ENCODE assay signal across 1 cellular context in the genomic region with DNA sequence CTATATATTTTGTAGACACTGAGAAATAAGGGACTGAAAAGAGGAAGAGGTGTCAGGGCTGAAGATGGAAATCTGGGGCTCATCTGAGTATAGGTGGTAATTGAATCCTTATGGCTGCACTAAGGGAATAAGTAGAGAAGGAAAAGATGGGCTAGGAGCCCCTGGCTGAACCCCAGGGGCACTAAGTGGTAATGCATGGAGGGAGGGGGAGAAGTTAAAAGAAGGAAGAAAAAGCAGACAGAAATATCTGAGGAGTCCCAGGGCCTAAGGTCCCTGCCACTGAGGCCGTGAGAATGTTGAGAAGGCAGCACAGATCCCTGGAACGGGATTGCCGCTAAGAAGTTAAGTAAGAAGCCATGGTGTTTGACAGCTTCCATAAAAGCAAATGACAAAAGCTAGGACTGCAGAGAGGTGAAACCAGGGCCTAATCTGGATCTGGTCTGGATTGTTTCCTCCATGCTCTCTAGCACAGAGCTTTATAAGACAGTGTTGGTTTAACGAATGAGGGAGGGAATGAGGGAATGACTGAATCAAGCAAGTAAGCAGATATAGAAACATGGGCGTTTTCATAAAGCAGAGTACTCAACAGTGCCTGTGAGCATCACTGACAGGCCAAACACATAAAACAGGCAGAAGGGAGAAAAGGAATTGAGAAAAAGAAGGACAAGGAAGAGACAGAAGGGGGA.
TF ChIP-seq lines count a peak whose summit lies in the region.

No MANE protein-coding gene starts in this region.

TF ChIP-seq in GM23338, 12 proteins besides CTCF, POLR2A, EP300 and RAD21:
- TF ChIP-seq, protein P1, sequence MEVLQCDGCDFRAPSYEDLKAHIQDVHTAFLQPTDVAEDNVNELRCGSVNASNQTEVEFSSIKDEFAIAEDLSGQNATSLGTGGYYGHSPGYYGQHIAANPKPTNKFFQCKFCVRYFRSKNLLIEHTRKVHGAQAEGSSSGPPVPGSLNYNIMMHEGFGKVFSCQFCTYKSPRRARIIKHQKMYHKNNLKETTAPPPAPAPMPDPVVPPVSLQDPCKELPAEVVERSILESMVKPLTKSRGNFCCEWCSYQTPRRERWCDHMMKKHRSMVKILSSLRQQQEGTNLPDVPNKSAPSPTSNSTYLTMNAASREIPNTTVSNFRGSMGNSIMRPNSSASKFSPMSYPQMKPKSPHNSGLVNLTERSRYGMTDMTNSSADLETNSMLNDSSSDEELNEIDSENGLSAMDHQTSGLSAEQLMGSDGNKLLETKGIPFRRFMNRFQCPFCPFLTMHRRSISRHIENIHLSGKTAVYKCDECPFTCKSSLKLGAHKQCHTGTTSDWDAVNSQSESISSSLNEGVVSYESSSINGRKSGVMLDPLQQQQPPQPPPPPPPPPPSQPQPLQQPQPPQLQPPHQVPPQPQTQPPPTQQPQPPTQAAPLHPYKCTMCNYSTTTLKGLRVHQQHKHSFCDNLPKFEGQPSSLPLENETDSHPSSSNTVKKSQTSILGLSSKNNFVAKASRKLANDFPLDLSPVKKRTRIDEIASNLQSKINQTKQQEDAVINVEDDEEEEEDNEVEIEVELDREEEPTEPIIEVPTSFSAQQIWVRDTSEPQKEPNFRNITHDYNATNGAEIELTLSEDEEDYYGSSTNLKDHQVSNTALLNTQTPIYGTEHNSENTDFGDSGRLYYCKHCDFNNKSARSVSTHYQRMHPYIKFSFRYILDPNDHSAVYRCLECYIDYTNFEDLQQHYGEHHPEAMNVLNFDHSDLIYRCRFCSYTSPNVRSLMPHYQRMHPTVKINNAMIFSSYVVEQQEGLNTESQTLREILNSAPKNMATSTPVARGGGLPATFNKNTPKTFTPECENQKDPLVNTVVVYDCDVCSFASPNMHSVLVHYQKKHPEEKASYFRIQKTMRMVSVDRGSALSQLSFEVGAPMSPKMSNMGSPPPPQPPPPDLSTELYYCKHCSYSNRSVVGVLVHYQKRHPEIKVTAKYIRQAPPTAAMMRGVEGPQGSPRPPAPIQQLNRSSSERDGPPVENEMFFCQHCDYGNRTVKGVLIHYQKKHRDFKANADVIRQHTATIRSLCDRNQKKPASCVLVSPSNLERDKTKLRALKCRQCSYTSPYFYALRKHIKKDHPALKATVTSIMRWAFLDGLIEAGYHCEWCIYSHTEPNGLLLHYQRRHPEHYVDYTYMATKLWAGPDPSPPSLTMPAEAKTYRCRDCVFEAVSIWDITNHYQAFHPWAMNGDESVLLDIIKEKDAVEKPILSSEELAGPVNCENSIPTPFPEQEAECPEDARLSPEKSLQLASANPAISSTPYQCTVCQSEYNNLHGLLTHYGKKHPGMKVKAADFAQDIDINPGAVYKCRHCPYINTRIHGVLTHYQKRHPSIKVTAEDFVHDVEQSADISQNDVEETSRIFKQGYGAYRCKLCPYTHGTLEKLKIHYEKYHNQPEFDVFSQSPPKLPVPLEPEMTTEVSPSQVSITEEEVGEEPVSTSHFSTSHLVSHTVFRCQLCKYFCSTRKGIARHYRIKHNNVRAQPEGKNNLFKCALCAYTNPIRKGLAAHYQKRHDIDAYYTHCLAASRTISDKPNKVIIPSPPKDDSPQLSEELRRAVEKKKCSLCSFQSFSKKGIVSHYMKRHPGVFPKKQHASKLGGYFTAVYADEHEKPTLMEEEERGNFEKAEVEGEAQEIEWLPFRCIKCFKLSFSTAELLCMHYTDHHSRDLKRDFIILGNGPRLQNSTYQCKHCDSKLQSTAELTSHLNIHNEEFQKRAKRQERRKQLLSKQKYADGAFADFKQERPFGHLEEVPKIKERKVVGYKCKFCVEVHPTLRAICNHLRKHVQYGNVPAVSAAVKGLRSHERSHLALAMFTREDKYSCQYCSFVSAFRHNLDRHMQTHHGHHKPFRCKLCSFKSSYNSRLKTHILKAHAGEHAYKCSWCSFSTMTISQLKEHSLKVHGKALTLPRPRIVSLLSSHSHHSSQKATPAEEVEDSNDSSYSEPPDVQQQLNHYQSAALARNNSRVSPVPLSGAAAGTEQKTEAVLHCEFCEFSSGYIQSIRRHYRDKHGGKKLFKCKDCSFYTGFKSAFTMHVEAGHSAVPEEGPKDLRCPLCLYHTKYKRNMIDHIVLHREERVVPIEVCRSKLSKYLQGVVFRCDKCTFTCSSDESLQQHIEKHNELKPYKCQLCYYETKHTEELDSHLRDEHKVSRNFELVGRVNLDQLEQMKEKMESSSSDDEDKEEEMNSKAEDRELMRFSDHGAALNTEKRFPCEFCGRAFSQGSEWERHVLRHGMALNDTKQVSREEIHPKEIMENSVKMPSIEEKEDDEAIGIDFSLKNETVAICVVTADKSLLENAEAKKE (CRISPR knock-in tag; IDR thresholded peaks at IDR 0.05) = no peak
- no peak for TF ChIP-seq STAT1 (IDR thresholded peaks at IDR 0.05; ENCODE audit: unreplicated experiment)
- TF ChIP-seq CREB1 (CRISPR knock-in tag; IDR thresholded peaks at IDR 0.05; ENCODE audit: low read depth) = no peak
- no peak for TF ChIP-seq EZH2phosphoT487 (IDR thresholded peaks at IDR 0.05; ENCODE audit: unreplicated experiment)
